23 cellular contexts compared by ENCODE assay signal in genomic region chr5:173705512-173705825, GRCh38.
"Had no signal": no experiment of that assay in that cellular context is flagged by ENCODE, and none has a peak within 500 bp of the region (broad histone marks: within the 10 kb centered on the region; RNA-seq: fewer than 3 reads in every experiment).

No MANE protein-coding gene starts in this region.

- H3K4me3 ChIP-seq: MG63, SJSA1 had no signal

- H3K4me2 ChIP-seq: KMS-11 had no signal

- H3K27ac ChIP-seq: KMS-11, SJSA1 had no signal

- DNase-seq: activated B cell treated with CpG ODN at 0.5 μM for 24 hours; activated CD4-positive, alpha-beta memory T cell treated with anti-CD3 and anti-CD28 coated beads, Interleukin-2, amount 10 ng/mL, durations not matched to agents 7 days and 5 days; activated CD4-positive, alpha-beta T cell treated with anti-CD3 and anti-CD28 coated beads, Interleukin-2, amount 50 U/mL, for 1 hour; activated gamma-delta T cell treated with Interleukin-2 at 50 U/mL for 16 hours; activated naive CD4-positive, alpha-beta T cell treated with anti-CD3 and anti-CD28 coated beads, Interleukin-2, amount 10 ng/mL, durations not matched to agents 7 days and 5 days; activated naive CD8-positive, alpha-beta T cell treated with anti-CD3 and anti-CD28 coated beads for 36 hours; activated T-cell treated with anti-CD3 and anti-CD28 coated beads for 4 hours; activated T-cell treated with anti-CD3 and anti-CD28 coated beads, Interleukin-2, amount 50 U/mL, for 48 hours; central memory CD4-positive, alpha-beta T cell; MG63; MV-4-11; NCI-H1092 treated with DMSO at 0.1 percent for 48 hours; NCI-H1417 treated with DMSO at 0.1 percent for 48 hours; NCI-H1694 treated with DMSO at 0.1 percent for 48 hours; NCI-H2029 treated with DMSO at 0.1 percent for 48 hours; NCI-H345; NCI-H510A treated with DMSO at 0.1 percent for 48 hours; NCI-H69; NK-92 treated with Interleukin-12 subunit alpha and Interleukin-12 subunit beta, amount 100 ng/mL, for 24 hours; PC-3; SHP77 had no signal

- H3K36me3 ChIP-seq: MG63, SJSA1 had no signal

- ATAC-seq: PC-3 had no signal

- H3K9ac ChIP-seq: KMS-11 had no signal

- H3K27me3 ChIP-seq: SJSA1 had no signal

- H3K9me3 ChIP-seq: SJSA1 had no signal

- H3K4me1 ChIP-seq: SJSA1 had no signal
